In genomic region chr7:30080818-30081217, GRCh38 we compare ENCODE assay signal across 15 cellular contexts.
DNase-seq lines count a peak whose midpoint lies in the region; ATAC-seq lines count a peak whose summit lies in the region.
"Had no signal": no experiment of that assay in that cellular context is flagged by ENCODE, and none has a peak within 500 bp of the region (broad histone marks: within the 10 kb centered on the region; RNA-seq: fewer than 3 reads in every experiment).

No MANE protein-coding gene starts in this region.

- ATAC-seq in GM18907 (IDR thresholded peaks at IDR 0.05; ENCODE audit: unreplicated experiment), result no peak
- ATAC-seq: HepG2 had no signal

- H3K36me3 ChIP-seq in HUES48 (ENCODE audit: control insufficient read depth, insufficient read depth, low read length), result peaks cover 18% of the 10 kb centered on the region
- H3K36me3 ChIP-seq: MG63 had no signal

- no peak overlapping the region for H3K27ac ChIP-seq in HUES48 (ENCODE audit: low read depth, low read length)
- H3K27ac ChIP-seq: BLaER1 treated with 17β-estradiol and CSF1 and Interleukin-3, amounts not matched to agents 10 nM and 100 nM had no signal

- no peaks in the 10 kb centered on the region for H3K27me3 ChIP-seq in HUES48 (ENCODE audit: control insufficient read depth, insufficient read depth, low read length)
- H3K27me3 ChIP-seq: BLaER1 treated with 17β-estradiol and CSF1 and Interleukin-3, amounts not matched to agents 10 nM and 100 nM; MG63 had no signal

- peaks cover 17% of the 10 kb centered on the region for H3K4me1 ChIP-seq in HUES48 (ENCODE audit: control insufficient read depth, insufficient read depth, low read length)

- no peaks in the 10 kb centered on the region for H3K9me3 ChIP-seq in HUES48 (ENCODE audit: control insufficient read depth, insufficient read depth, low read length)
- H3K9me3 ChIP-seq: BLaER1 treated with 17β-estradiol and CSF1 and Interleukin-3, amounts not matched to agents 10 nM and 100 nM; MG63 had no signal

- no peak overlapping the region for H3K9ac ChIP-seq in HUES48 (ENCODE audit: low read depth, low read length)
- H3K9ac ChIP-seq: BLaER1 treated with 17β-estradiol and CSF1 and Interleukin-3, amounts not matched to agents 10 nM and 100 nM had no signal

- DNase-seq in NCI-H146 (lab: John Stamatoyannopoulos, UW), result peak; percentile 30
- DNase-seq in NCI-H146 treated with DMSO at 0.1 percent for 48 hours (lab: John Stamatoyannopoulos, UW; ENCODE audit: unreplicated experiment), result no peak
- peak; percentile 63 for DNase-seq in NCI-H2171 treated with DMSO at 0.1 percent for 48 hours (lab: John Stamatoyannopoulos, UW)
- DNase-seq in iPS-NIHi11 (ENCODE audit: low spot score), result peak; percentile 31
- no peak for DNase-seq in stimulated activated CD4-positive, alpha-beta T cell treated with anti-CD3 and anti-CD28 coated beads, Interleukin-4, amount 100 ng/mL, for 24 hours
- no peak for DNase-seq in midbrain (lab: John Stamatoyannopoulos, UW)
- DNase-seq: MG63, NCI-H1105, NCI-H2081 treated with DMSO at 0.1 percent for 48 hours, NCI-H510A treated with DMSO at 0.1 percent for 48 hours, SHP77 treated with DMSO at 0.1 percent for 48 hours had no signal

- peak overlapping the region; percentile 8; the same call in 1 of the 2 replicates for H3K4me3 ChIP-seq in HUES48 (ENCODE audit: low read depth, low read length)
- H3K4me3 ChIP-seq: BLaER1 treated with 17β-estradiol and CSF1 and Interleukin-3, amounts not matched to agents 10 nM and 100 nM; MG63 had no signal

Comparison
In these comparisons a context has a peak if more than half of its experiments do, and no peak if none do; other contexts are left out.
1. DNase-seq: peak in NCI-H146 (single experiment), NCI-H2171 treated with DMSO at 0.1 percent for 48 hours (single experiment) and iPS-NIHi11 (single experiment); none in NCI-H146 treated with DMSO at 0.1 percent for 48 hours (single experiment), stimulated activated CD4-positive, alpha-beta T cell treated with anti-CD3 and anti-CD28 coated beads, Interleukin-4, amount 100 ng/mL, for 24 hours (single experiment) and midbrain (single experiment).